Comparison of ENCODE assay signal across 30 cellular contexts in genomic region chr3:31242561-31242960, GRCh38.
"Had no signal": no experiment of that assay in that cellular context is flagged by ENCODE, and none has a peak within 500 bp of the region (broad histone marks: within the 10 kb centered on the region; RNA-seq: fewer than 3 reads in every experiment).

No MANE protein-coding gene starts in this region.

- FAIRE-seq: astrocyte had no signal

- H3K36me3 ChIP-seq: adrenal gland, breast epithelium, WERI-Rb-1 had no signal

- H3K4me3 Mint-ChIP-seq: activated CD4-positive, alpha-beta T cell treated with anti-CD3 and anti-CD28 coated beads, Interleukin-2, amount 10 ng/mL, durations not matched to agents 24 days and 14 days; activated naive CD4-positive, alpha-beta T cell treated with anti-CD3 and anti-CD28 coated beads, Interleukin-2, amount 10 ng/mL, durations not matched to agents 7 days and 5 days; activated naive CD8-positive, alpha-beta T cell treated with anti-CD3 and anti-CD28 coated beads, Interleukin-2, amount 10 ng/mL, durations not matched to agents 7 days and 5 days; activated T-cell treated with anti-CD3 and anti-CD28 coated beads, Interleukin-2, amount 50 U/mL, for 4 hours; activated T-helper 1 cell treated with anti-CD3 and anti-CD28 coated beads, Interleukin-12 subunit alpha, Interleukin-12 subunit beta, Interleukin-2, Interleukin-4 antibody, amounts not matched to agents 30 ng/mL and 10 ng/mL and 1 ng/mL, durations not matched to agents 14 hours and 24 hours and 36 hours had no signal

- H3K4me3 ChIP-seq: adrenal gland, body of pancreas, breast epithelium had no signal

- H3K27me3 Mint-ChIP-seq: activated CD4-positive, alpha-beta T cell treated with anti-CD3 and anti-CD28 coated beads, Interleukin-2, amount 10 ng/mL, durations not matched to agents 24 days and 14 days had no signal

- H3K9me3 Mint-ChIP-seq: activated CD4-positive, alpha-beta T cell treated with anti-CD3 and anti-CD28 coated beads, Interleukin-2, amount 10 ng/mL, durations not matched to agents 24 days and 14 days; activated naive CD4-positive, alpha-beta T cell treated with anti-CD3 and anti-CD28 coated beads, Interleukin-2, amount 10 ng/mL, durations not matched to agents 7 days and 5 days; activated T-cell treated with anti-CD3 and anti-CD28 coated beads, Interleukin-2, amount 50 U/mL, for 4 hours; activated T-helper 1 cell treated with anti-CD3 and anti-CD28 coated beads, Interleukin-12 subunit alpha, Interleukin-12 subunit beta, Interleukin-2, Interleukin-4 antibody, amounts not matched to agents 30 ng/mL and 10 ng/mL and 1 ng/mL, durations not matched to agents 14 hours and 24 hours and 36 hours had no signal

- DNase-seq: activated CD4-positive, alpha-beta T cell treated with anti-CD3 and anti-CD28 coated beads, Interleukin-2, amount 10 ng/mL, durations not matched to agents 24 days and 14 days; activated CD4-positive, alpha-beta T cell treated with anti-CD3 and anti-CD28 coated beads, Interleukin-2, amount 50 U/mL, for 4 hours; activated CD8-positive, alpha-beta memory T cell treated with anti-CD3 and anti-CD28 coated beads, Interleukin-2, amount 50 U/mL, for 4 hours; activated gamma-delta T cell treated with Interleukin-2 at 50 U/mL for 16 hours; activated naive CD4-positive, alpha-beta T cell treated with anti-CD3 and anti-CD28 coated beads, Interleukin-2, amount 10 ng/mL, durations not matched to agents 7 days and 5 days; activated naive CD8-positive, alpha-beta T cell treated with anti-CD3 and anti-CD28 coated beads, Interleukin-2, amount 10 ng/mL, durations not matched to agents 7 days and 5 days; activated T-cell treated with anti-CD3 and anti-CD28 coated beads for 4 hours; activated T-cell treated with anti-CD3 and anti-CD28 coated beads, Interleukin-2, amount 50 U/mL, for 4 hours; adrenal gland; body of pancreas; cerebellar nuclear complex; Kasumi-1; KG1; MM.1S; MV-4-11; NCI-H1092; NCI-H1436 treated with DMSO at 0.1 percent for 48 hours; NCI-H1694 treated with DMSO at 0.1 percent for 48 hours; NCI-H2029; NCI-H345; NCI-H524 treated with DMSO at 0.1 percent for 48 hours; Right ventricle myocardium superior; SW 1271; T-helper 1 cell; T-helper 2 cell; T1000; WERI-Rb-1 had no signal

- H3K27ac Mint-ChIP-seq: activated naive CD4-positive, alpha-beta T cell treated with anti-CD3 and anti-CD28 coated beads, Interleukin-2, amount 10 ng/mL, durations not matched to agents 7 days and 5 days; activated naive CD8-positive, alpha-beta T cell treated with anti-CD3 and anti-CD28 coated beads, Interleukin-2, amount 10 ng/mL, durations not matched to agents 7 days and 5 days had no signal

- H3K27ac ChIP-seq: adrenal gland, body of pancreas, breast epithelium, WERI-Rb-1 had no signal

- H3K27me3 ChIP-seq: adrenal gland, body of pancreas, breast epithelium had no signal

- ATAC-seq: body of pancreas had no signal

- H3K9me3 ChIP-seq: body of pancreas, breast epithelium had no signal

- H3K36me3 Mint-ChIP-seq: activated naive CD4-positive, alpha-beta T cell treated with anti-CD3 and anti-CD28 coated beads, Interleukin-2, amount 10 ng/mL, durations not matched to agents 7 days and 5 days had no signal

- H3K4me1 ChIP-seq: adrenal gland, body of pancreas, breast epithelium had no signal
